10 cellular contexts compared by ENCODE assay signal in genomic region chr19:16435999-16436650, GRCh38. TPM values are rescaled to one million over a fixed set of nuclear protein-coding genes. Genes with fewer than 3 reads are reported as not detected.
DNase-seq lines count a peak whose midpoint lies in the region; ATAC-seq and TF ChIP-seq lines count a peak whose summit lies in the region.
"Had no signal": no experiment of that assay in that cellular context is flagged by ENCODE, and none has a peak within 500 bp of the region (broad histone marks: within the 10 kb centered on the region; RNA-seq: fewer than 3 reads in every experiment).

No MANE protein-coding gene starts in this region.

- peak overlapping the region; percentile 51 for H3K27ac Mint-ChIP-seq in activated naive CD4-positive, alpha-beta T cell treated with anti-CD3 and anti-CD28 coated beads, Interleukin-2, amount 50 U/mL, for 24 hours
- H3K27ac Mint-ChIP-seq in central memory CD8-positive, alpha-beta T cell (ENCODE audit: low read depth) = peak overlapping the region; percentile 57

- no peak for TF ChIP-seq POLR2A in tibial nerve (IDR thresholded peaks at IDR 0.05)

- no peaks in the 10 kb centered on the region for H3K27me3 ChIP-seq in tibial nerve

- no peaks in the 10 kb centered on the region for H3K9me3 ChIP-seq in mesodermal cell (ENCODE audit: control insufficient read depth, low read length)
- no peaks in the 10 kb centered on the region for H3K9me3 ChIP-seq in tibial nerve

- H3K4me1 Mint-ChIP-seq in activated naive CD4-positive, alpha-beta T cell treated with anti-CD3 and anti-CD28 coated beads, Interleukin-2, amount 50 U/mL, for 24 hours = peaks cover 10% of the 10 kb centered on the region
- H3K4me1 Mint-ChIP-seq in central memory CD8-positive, alpha-beta T cell = no peaks in the 10 kb centered on the region

- peaks cover 10% of the 10 kb centered on the region for H3K36me3 Mint-ChIP-seq in activated naive CD4-positive, alpha-beta T cell treated with anti-CD3 and anti-CD28 coated beads, Interleukin-2, amount 50 U/mL, for 24 hours
- peaks cover 46% of the 10 kb centered on the region for H3K36me3 Mint-ChIP-seq in central memory CD8-positive, alpha-beta T cell (ENCODE audit: insufficient read depth)

- H3K9me3 Mint-ChIP-seq in activated naive CD4-positive, alpha-beta T cell treated with anti-CD3 and anti-CD28 coated beads, Interleukin-2, amount 50 U/mL, for 24 hours = no peaks in the 10 kb centered on the region
- H3K9me3 Mint-ChIP-seq in central memory CD8-positive, alpha-beta T cell = no peaks in the 10 kb centered on the region

- 85% methylated on average over 6 of the region's 9 CpGs for WGBS in mesodermal cell (ENCODE audit: insufficient coverage in 2 of 2), 2 experiments
- 50 to 51% methylated on average over 9 of the region's 9 CpGs for WGBS in tibial nerve, 2 donors

- DNase-seq in activated naive CD4-positive, alpha-beta T cell treated with anti-CD3 and anti-CD28 coated beads, Interleukin-2, amount 50 U/mL, for 16 hours = no peak
- no peak for DNase-seq in central memory CD8-positive, alpha-beta T cell (ENCODE audit: low spot score in 2 of 2)
- DNase-seq in tibial nerve (ENCODE audit: low spot score in 2 of 2) = no peak
- DNase-seq in GM10266 (ENCODE audit: extremely low spot score) = no peak
- DNase-seq in NCI-H2081 treated with DMSO at 0.1 percent for 48 hours (lab: John Stamatoyannopoulos, UW) = no peak
- DNase-seq: NCI-H774; stimulated activated CD4-positive, alpha-beta T cell treated with anti-CD3 and anti-CD28 coated beads, Interleukin-1b, Interleukin-23, amount 100 ng/mL, for 48 hours had no signal

- TF ChIP-seq CTCF in tibial nerve (IDR thresholded peaks at IDR 0.05) (no peak), GM10266 (IDR thresholded peaks at IDR 0.05; ENCODE audit: control insufficient read depth, insufficient read depth, low read depth, missing control alignments) (no peak)

- no peak overlapping the region for H3K4me3 ChIP-seq in mesodermal cell (ENCODE audit: extremely low read depth, insufficient read depth, low read length, poor library complexity, severe bottlenecking)
- no peak overlapping the region for H3K4me3 ChIP-seq in tibial nerve

- ATAC-seq in central memory CD8-positive, alpha-beta T cell (replicated peaks; ENCODE audit: extremely low read depth, poor library complexity, severe bottlenecking) = no peak
- ATAC-seq in GM18873 (IDR thresholded peaks at IDR 0.05; ENCODE audit: low FRiP score, unreplicated experiment) = no peak

- H3K27ac ChIP-seq in mesodermal cell (ENCODE audit: low read depth, low read length, severe bottlenecking) (peak overlapping the region; percentile 98), tibial nerve (peak overlapping the region; percentile 35 to 87 (median 64))

- H3K4me3 Mint-ChIP-seq in activated naive CD4-positive, alpha-beta T cell treated with anti-CD3 and anti-CD28 coated beads, Interleukin-2, amount 50 U/mL, for 24 hours = no peak overlapping the region
- H3K4me3 Mint-ChIP-seq in central memory CD8-positive, alpha-beta T cell = no peak overlapping the region

- no peaks in the 10 kb centered on the region for H3K27me3 Mint-ChIP-seq in activated naive CD4-positive, alpha-beta T cell treated with anti-CD3 and anti-CD28 coated beads, Interleukin-2, amount 50 U/mL, for 24 hours
- no peaks in the 10 kb centered on the region for H3K27me3 Mint-ChIP-seq in central memory CD8-positive, alpha-beta T cell

- H3K36me3 ChIP-seq in mesodermal cell (ENCODE audit: control insufficient read depth, insufficient read depth, low read length) (peaks cover 64% of the 10 kb centered on the region), tibial nerve (peaks cover 0 to 58% (median 8%) of the 10 kb centered on the region in 3 donors)

- no peak for TF ChIP-seq EP300 in tibial nerve (IDR thresholded peaks at IDR 0.05)

- H3K4me1 ChIP-seq in mesodermal cell (ENCODE audit: control insufficient read depth, insufficient read depth, low read length, poor library complexity, severe bottlenecking) (peaks cover 31% of the 10 kb centered on the region), tibial nerve (peaks cover 0 to 49% (median 24%) of the 10 kb centered on the region in 4 donors)

RNA-seq across cellular contexts. Expression of gene EPS15L1, which starts 35.6 kb away (rescaled TPM):
- 30.7 TPM for polyA plus RNA-seq in mesodermal cell (2013, experiment 1 of 2)
- polyA plus RNA-seq in mesodermal cell (2013, experiment 2 of 2) = 28.9 TPM
- total RNA-seq in tibial nerve = 10 to 100 TPM; 29.1 to 41.5 (median 33.3) TPM

RNA-seq across cellular contexts. Expression of gene CALR3, which starts 59.8 kb away (rescaled TPM):
- not detected for polyA plus RNA-seq in mesodermal cell (2013, experiment 1 of 2)
- polyA plus RNA-seq in mesodermal cell (2013, experiment 2 of 2) = not detected
- not detected for total RNA-seq in tibial nerve
